In the genomic region with DNA sequence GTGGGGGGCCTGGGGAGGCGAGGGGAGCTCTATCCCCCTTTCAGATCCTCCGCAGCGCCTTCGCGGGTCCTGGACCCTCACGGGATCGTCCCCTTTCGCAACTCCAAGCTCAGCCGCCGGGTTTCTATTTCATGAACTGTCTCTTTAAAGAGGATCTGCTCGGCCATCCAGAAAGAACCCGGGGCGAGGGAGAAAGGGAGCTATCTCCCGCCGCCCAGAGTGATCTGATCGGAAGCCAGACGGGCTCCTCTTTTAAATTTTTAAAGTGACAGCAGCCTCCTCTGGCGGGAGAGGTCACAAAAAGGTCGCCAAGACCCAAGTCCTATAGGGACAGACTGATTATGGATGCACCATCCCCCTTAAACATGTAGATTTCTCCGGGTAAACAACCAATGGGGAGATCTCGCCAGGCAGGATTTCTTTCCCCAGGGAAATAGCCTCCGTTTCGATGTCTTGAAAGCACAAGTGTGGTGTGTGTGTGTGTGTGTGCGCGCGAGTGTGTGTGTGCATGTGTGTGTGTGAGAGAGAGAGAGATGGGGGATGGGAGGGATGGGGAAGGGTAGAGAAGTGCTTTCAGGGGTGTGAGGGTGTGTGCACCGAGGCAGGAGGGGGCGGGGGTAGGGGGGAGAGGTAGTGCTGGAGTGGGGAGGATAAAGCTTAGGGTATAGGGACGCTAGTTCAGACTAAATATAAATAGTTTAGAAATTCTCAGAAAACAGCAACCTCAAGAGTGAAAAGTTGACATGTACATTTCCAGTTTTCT, we compare ENCODE assay signal across 8 cellular contexts.
DNase-seq lines count a peak whose midpoint lies in the region; ATAC-seq, FAIRE-seq and TF ChIP-seq lines count a peak whose summit lies in the region.

No MANE protein-coding gene starts in this region.

- no peaks in the 10 kb centered on the region for H3K36me3 ChIP-seq in OCI-LY7 (ENCODE audit: insufficient read depth, low read length)
- no peaks in the 10 kb centered on the region for H3K36me3 ChIP-seq in keratinocyte (ENCODE audit: control insufficient read depth in 2 of 2, extremely low read depth in 1 of 2, insufficient read depth in 2 of 2, low read length in 2 of 2)
- H3K36me3 ChIP-seq in smooth muscle cell (ENCODE audit: low read depth): no peaks in the 10 kb centered on the region

- ATAC-seq in HG02678 (IDR thresholded peaks at IDR 0.05; ENCODE audit: unreplicated experiment): no peak

- dilution Hi-C loops in keratinocyte (cut with MboI; ENCODE audit: extremely low pct_ligation_motif_present, low sequenced_read_pairs): no loop called here

- in situ Hi-C loops in ACHN (cut with HindIII; ENCODE audit: low pct_ligation_motif_present, low pct_unique_long_range_greater_than_20kb, low sequenced_read_pairs): no loop called here

- H3K4me1 ChIP-seq in OCI-LY7 (ENCODE audit: insufficient read depth, low read length, poor library complexity, severe bottlenecking) (no peaks in the 10 kb centered on the region), keratinocyte (ENCODE audit: control insufficient read depth, extremely low read depth, insufficient read depth, low read length) (peaks cover 14% of the 10 kb centered on the region), smooth muscle cell (ENCODE audit: low read depth) (peaks cover 31% of the 10 kb centered on the region)

- H3K4me2 ChIP-seq in OCI-LY7 (ENCODE audit: low read length): peak overlapping the region; percentile 47; the same call in 1 of the 2 replicates
- H3K4me2 ChIP-seq in keratinocyte (ENCODE audit: control insufficient read depth, extremely low read depth, insufficient read depth, low read depth, low read length): peak overlapping the region; percentile 96
- peak overlapping the region; percentile 97 for H3K4me2 ChIP-seq in smooth muscle cell

- H3F3A ChIP-seq in smooth muscle cell (ENCODE audit: low read depth): no peaks in the 10 kb centered on the region

- CTCF ChIA-PET in OCI-LY7 (lab: Charles Lee; ENCODE audit: unreplicated experiment): no interaction called here

- intact Hi-C loops in OCI-LY7 (cut with micrococcal nuclease; ENCODE audit: unreplicated experiment): loop anchor here (2.0 to 10.0 kb wide), 3 partner anchors 517 to 933 kb away; a partner anchor contains a TSS

- H3K9me1 ChIP-seq in keratinocyte (ENCODE audit: control insufficient read depth, extremely low read depth, insufficient read depth, low read length): no peaks in the 10 kb centered on the region

- POLR2A ChIA-PET in OCI-LY7 (lab: Charles Lee): interaction anchor here (0.7 to 1.2 kb wide), 2 partner anchors 9 to 821 kb away, joined by 3 read pairs; no protein-coding TSS in a partner anchor

- H3K9ac ChIP-seq in keratinocyte (ENCODE audit: control insufficient read depth, extremely low read depth, insufficient read depth, low read length): peak overlapping the region; percentile 92
- H3K9ac ChIP-seq in smooth muscle cell (ENCODE audit: low read depth): no peak overlapping the region

- H3K27ac ChIP-seq in OCI-LY7 (ENCODE audit: low read depth, low read length, poor library complexity, severe bottlenecking): no peak overlapping the region
- H3K27ac ChIP-seq in caudate nucleus (ENCODE audit: low read depth, low read length): peak overlapping the region; percentile 46
- peak overlapping the region; percentile 89 for H3K27ac ChIP-seq in keratinocyte (ENCODE audit: control insufficient read depth, insufficient read depth, low read length)
- no peak overlapping the region for H3K27ac ChIP-seq in smooth muscle cell (ENCODE audit: low read depth)

- no peak for TF ChIP-seq POLR2A in H54 (IDR thresholded peaks at IDR 0.05; ENCODE audit: low read depth, low read length)

- FAIRE-seq in H54 (lab: Jason Lieb, UNC): peak; percentile 79
- peak; percentile 69 for FAIRE-seq in keratinocyte (lab: Jason Lieb, UNC)

- no peaks in the 10 kb centered on the region for H3K9me2 ChIP-seq in OCI-LY7 (ENCODE audit: insufficient read depth, low read length)

- H4K20me1 ChIP-seq in OCI-LY7 (ENCODE audit: insufficient read depth, low read length) (no peaks in the 10 kb centered on the region; the same call in 1 of the 2 replicates), keratinocyte (ENCODE audit: control insufficient read depth, extremely low read depth, insufficient read depth, low read length) (no peaks in the 10 kb centered on the region), smooth muscle cell (ENCODE audit: low read depth) (no peaks in the 10 kb centered on the region)

- H3K4me3 ChIP-seq in OCI-LY7 (ENCODE audit: low read depth, low read length, poor library complexity, severe bottlenecking) (peak overlapping the region; percentile 8), keratinocyte (ENCODE audit: control insufficient read depth in 2 of 3, extremely low read depth in 1 of 3, insufficient read depth in 2 of 3, low read depth in 1 of 3, low read length in 3 of 3) (peak overlapping the region; percentile 60 to 99 (median 89)), smooth muscle cell (peak overlapping the region; percentile 70)

- H3K79me2 ChIP-seq in OCI-LY7 (ENCODE audit: insufficient read depth, low read depth, low read length): no peaks in the 10 kb centered on the region
- peaks cover 14% of the 10 kb centered on the region for H3K79me2 ChIP-seq in keratinocyte (ENCODE audit: control insufficient read depth, insufficient read depth, low read length)
- H3K79me2 ChIP-seq in smooth muscle cell (ENCODE audit: low read depth): no peaks in the 10 kb centered on the region

- DNase-seq in ACHN (peak; percentile 77), H54 (ENCODE audit: insufficient read length, low spot score) (peak; percentile 55), OCI-LY7 (ENCODE audit: low spot score) (no peak), caudate nucleus (lab: John Stamatoyannopoulos, UW) (no peak), keratinocyte (ENCODE audit: low read depth, low spot score) (no peak), smooth muscle cell (lab: John Stamatoyannopoulos, UW; ENCODE audit: unreplicated experiment) (no peak), cerebellar cortex (ENCODE audit: low spot score) (no peak)

- BruUV-seq in OCI-LY7 (replicated peaks; lab: Mats Ljungman, UMichigan): no TSS peak

- H2AFZ ChIP-seq in OCI-LY7 (ENCODE audit: low read length) (no peak overlapping the region), keratinocyte (ENCODE audit: control insufficient read depth, low read length) (peak overlapping the region; percentile 96), smooth muscle cell (ENCODE audit: low read depth) (peak overlapping the region; percentile 96)

- under 1% methylated on average over 28 of the region's 29 CpGs for WGBS in smooth muscle cell (ENCODE audit: low lambda C conversion rate)

- H3K9me3 ChIP-seq in OCI-LY7 (ENCODE audit: low read length) (no peaks in the 10 kb centered on the region), keratinocyte (ENCODE audit: control insufficient read depth, low read depth, low read length) (no peaks in the 10 kb centered on the region), smooth muscle cell (replicated peaks; ENCODE audit: low read depth) (no peaks in the 10 kb centered on the region)

- H3K27me3 ChIP-seq in keratinocyte (ENCODE audit: control insufficient read depth, extremely low read depth, insufficient read depth, low read length) (peaks cover 4% of the 10 kb centered on the region), smooth muscle cell (ENCODE audit: low read depth) (peaks cover 61% of the 10 kb centered on the region)

- no peak for TF ChIP-seq CTCF in OCI-LY7 (conservative IDR thresholded peaks at IDR 0.05; ENCODE audit: low read length)
- no peak for TF ChIP-seq CTCF in keratinocyte (optimal IDR thresholded peaks at IDR 0.05 in 1 of 3, IDR thresholded peaks at IDR 0.05 in 1 of 3, conservative IDR thresholded peaks at IDR 0.05 in 1 of 3; ENCODE audit: extremely low read depth in 1 of 3, insufficient read depth in 2 of 3, low read length in 3 of 3)
- TF ChIP-seq CTCF in smooth muscle cell (IDR thresholded peaks at IDR 0.05; ENCODE audit: borderline replicate concordance, insufficient read depth, poor library complexity, severe bottlenecking): no peak

Comparison
In these comparisons a context has a peak if more than half of its experiments do, and no peak if none do; other contexts are left out.
1. DNase-seq: peak in ACHN (single experiment) and H54 (single experiment); none in OCI-LY7 (single experiment), caudate nucleus (0 of 61), keratinocyte (single experiment), smooth muscle cell (single experiment) and cerebellar cortex (single experiment).
2. H3K27ac ChIP-seq: peak in caudate nucleus (single experiment) and keratinocyte (single experiment); none in OCI-LY7 (single experiment) and smooth muscle cell (single experiment).
3. H3K4me2 ChIP-seq: peak in every context shown above with its lines; median percentile 97 in smooth muscle cell; 96 in keratinocyte; 47 in OCI-LY7.
4. H3K4me3 ChIP-seq: peak in every context shown above with its lines; median percentile 89 in keratinocyte; 70 in smooth muscle cell; 8 in OCI-LY7.